In genomic region chr1:213512316-213512715, GRCh38 we compare ENCODE assay signal across 35 cellular contexts.
"Had no signal": no experiment of that assay in that cellular context is flagged by ENCODE, and none has a peak within 500 bp of the region (broad histone marks: within the 10 kb centered on the region; RNA-seq: fewer than 3 reads in every experiment).

No MANE protein-coding gene starts in this region.

- H3K4me3 ChIP-seq: adrenal gland, ascending aorta, breast epithelium, cardiac muscle cell, coronary artery, dorsolateral prefrontal cortex had no signal

- H3K4me1 ChIP-seq: adrenal gland, ascending aorta, breast epithelium had no signal

- H3K9me3 ChIP-seq: adrenal gland, ascending aorta, breast epithelium had no signal

- H3K36me3 Mint-ChIP-seq: activated CD4-positive, alpha-beta memory T cell treated with anti-CD3 and anti-CD28 coated beads for 36 hours; activated CD8-positive, alpha-beta memory T cell treated with anti-CD3 and anti-CD28 coated beads, Interleukin-2, amount 10 ng/mL, durations not matched to agents 7 days and 5 days; activated naive CD4-positive, alpha-beta T cell treated with anti-CD3 and anti-CD28 coated beads, Interleukin-2, amount 50 U/mL, for 24 hours; activated naive CD8-positive, alpha-beta T cell treated with anti-CD3 and anti-CD28 coated beads for 36 hours; brain had no signal

- H3K9me3 Mint-ChIP-seq: activated CD4-positive, alpha-beta T cell treated with anti-CD3 and anti-CD28 coated beads, Interleukin-2, amount 10 ng/mL, durations not matched to agents 24 days and 14 days; activated naive CD4-positive, alpha-beta T cell treated with anti-CD3 and anti-CD28 coated beads for 36 hours; activated naive CD4-positive, alpha-beta T cell treated with anti-CD3 and anti-CD28 coated beads, Interleukin-2, amount 50 U/mL, for 24 hours; activated naive CD8-positive, alpha-beta T cell treated with anti-CD3 and anti-CD28 coated beads, Interleukin-2, amount 50 U/mL, for 24 hours; activated T-helper 1 cell treated with anti-CD3 and anti-CD28 coated beads, Interleukin-12 subunit alpha, Interleukin-12 subunit beta, Interleukin-2, Interleukin-4 antibody, amounts not matched to agents 30 ng/mL and 10 ng/mL and 1 ng/mL, durations not matched to agents 14 hours and 24 hours and 36 hours; activated T-helper 2 cell treated with anti-CD3 and anti-CD28 coated beads, Interferon-gamma antibody, Interleukin-2, Interleukin-4, amounts not matched to agents 10 μg/mL and 5 μg/mL and 100 μg/mL, durations not matched to agents 14 hours and 24 hours and 36 hours; T-helper 2 cell treated with Interferon-gamma antibody and Interleukin-4, amounts not matched to agents 5 μg/mL and 100 μg/mL, for 36 hours had no signal

- H3K36me3 ChIP-seq: adrenal gland, ascending aorta, breast epithelium, cardiac muscle cell had no signal

- ATAC-seq: activated CD4-positive, alpha-beta T cell treated with anti-CD3 and anti-CD28 coated beads for 36 hours; activated CD8-positive, alpha-beta memory T cell treated with anti-CD3 and anti-CD28 coated beads, Interleukin-2, amount 10 ng/mL, durations not matched to agents 7 days and 5 days; activated CD8-positive, alpha-beta T cell treated with anti-CD3 and anti-CD28 coated beads, Interleukin-2, amount 10 ng/mL, durations not matched to agents 7 days and 5 days; activated naive CD8-positive, alpha-beta T cell treated with anti-CD3 and anti-CD28 coated beads, Interleukin-2, amount 50 U/mL, for 24 hours; effector memory CD8-positive, alpha-beta T cell; T-helper 17 cell had no signal

- H3K27ac ChIP-seq: adrenal gland, ascending aorta, breast epithelium, cardiac muscle cell, coronary artery, dorsolateral prefrontal cortex, epithelial cell of prostate had no signal

- DNase-seq: activated CD4-positive, alpha-beta memory T cell treated with anti-CD3 and anti-CD28 coated beads for 36 hours; activated CD4-positive, alpha-beta T cell treated with anti-CD3 and anti-CD28 coated beads for 36 hours; activated CD4-positive, alpha-beta T cell treated with anti-CD3 and anti-CD28 coated beads, Interleukin-2, amount 10 ng/mL, durations not matched to agents 24 days and 14 days; activated CD4-positive, CD25-positive, alpha-beta regulatory T cell; activated CD4-positive, CD25-positive, alpha-beta regulatory T cell treated with anti-CD3 and anti-CD28 coated beads, Interleukin-2, amount 50 U/mL, for 72 hours; activated CD8-positive, alpha-beta memory T cell treated with anti-CD3 and anti-CD28 coated beads, Interleukin-2, amount 10 ng/mL, durations not matched to agents 7 days and 5 days; activated CD8-positive, alpha-beta memory T cell treated with anti-CD3 and anti-CD28 coated beads, Interleukin-2, amount 50 U/mL, for 4 hours; activated CD8-positive, alpha-beta T cell treated with anti-CD3 and anti-CD28 coated beads, Interleukin-2, amount 10 ng/mL, durations not matched to agents 7 days and 5 days; activated effector memory CD4-positive, alpha-beta T cell treated with anti-CD3 and anti-CD28 coated beads, Interleukin-2, amount 50 U/mL, for 16 hours; activated naive CD4-positive, alpha-beta T cell treated with anti-CD3 and anti-CD28 coated beads for 36 hours; activated naive CD8-positive, alpha-beta T cell treated with anti-CD3 and anti-CD28 coated beads for 36 hours; activated naive CD8-positive, alpha-beta T cell treated with anti-CD3 and anti-CD28 coated beads, Interleukin-2, amount 50 U/mL, for 24 hours; activated T-cell treated with anti-CD3 and anti-CD28 coated beads, Interleukin-2, amount 50 U/mL, for 1 hour; activated T-cell treated with anti-CD3 and anti-CD28 coated beads, Interleukin-2, amount 50 U/mL, for 48 hours; adrenal gland; central memory CD4-positive, alpha-beta T cell; cerebellar nuclear complex; dorsolateral prefrontal cortex; effector memory CD8-positive, alpha-beta T cell; foreskin fibroblast; head of caudate nucleus; T-helper 1 cell; T-helper 17 cell; T1000 had no signal

- H3K4me1 Mint-ChIP-seq: activated CD4-positive, alpha-beta T cell treated with anti-CD3 and anti-CD28 coated beads for 36 hours; activated CD4-positive, alpha-beta T cell treated with anti-CD3 and anti-CD28 coated beads, Interleukin-2, amount 10 ng/mL, durations not matched to agents 24 days and 14 days; activated CD8-positive, alpha-beta memory T cell treated with anti-CD3 and anti-CD28 coated beads, Interleukin-2, amount 10 ng/mL, durations not matched to agents 7 days and 5 days; activated naive CD4-positive, alpha-beta T cell treated with anti-CD3 and anti-CD28 coated beads, Interleukin-2, amount 50 U/mL, for 24 hours; activated naive CD8-positive, alpha-beta T cell treated with anti-CD3 and anti-CD28 coated beads for 36 hours; activated naive CD8-positive, alpha-beta T cell treated with anti-CD3 and anti-CD28 coated beads, Interleukin-2, amount 50 U/mL, for 24 hours; brain; T-helper 17 cell had no signal

- H3K27ac Mint-ChIP-seq: activated CD4-positive, alpha-beta memory T cell treated with anti-CD3 and anti-CD28 coated beads for 36 hours; activated CD4-positive, alpha-beta T cell treated with anti-CD3 and anti-CD28 coated beads for 36 hours; activated CD4-positive, alpha-beta T cell treated with anti-CD3 and anti-CD28 coated beads, Interleukin-2, amount 10 ng/mL, durations not matched to agents 24 days and 14 days; activated CD8-positive, alpha-beta memory T cell treated with anti-CD3 and anti-CD28 coated beads, Interleukin-2, amount 10 ng/mL, durations not matched to agents 7 days and 5 days; activated CD8-positive, alpha-beta T cell treated with anti-CD3 and anti-CD28 coated beads, Interleukin-2, amount 10 ng/mL, durations not matched to agents 7 days and 5 days; activated naive CD4-positive, alpha-beta T cell treated with anti-CD3 and anti-CD28 coated beads for 36 hours; activated naive CD4-positive, alpha-beta T cell treated with anti-CD3 and anti-CD28 coated beads, Interleukin-2, amount 50 U/mL, for 24 hours; activated naive CD8-positive, alpha-beta T cell treated with anti-CD3 and anti-CD28 coated beads for 36 hours; activated naive CD8-positive, alpha-beta T cell treated with anti-CD3 and anti-CD28 coated beads, Interleukin-2, amount 50 U/mL, for 24 hours; activated T-helper 1 cell treated with anti-CD3 and anti-CD28 coated beads, Interleukin-12 subunit alpha, Interleukin-12 subunit beta, Interleukin-2, Interleukin-4 antibody, amounts not matched to agents 30 ng/mL and 10 ng/mL and 1 ng/mL, durations not matched to agents 14 hours and 24 hours and 36 hours; activated T-helper 2 cell treated with anti-CD3 and anti-CD28 coated beads, Interferon-gamma antibody, Interleukin-2, Interleukin-4, amounts not matched to agents 10 μg/mL and 5 μg/mL and 100 μg/mL, durations not matched to agents 14 hours and 24 hours and 36 hours; brain; dendritic cell treated with granulocyte-macrophage colony-stimulating factor and Interleukin-4, amounts not matched to agents 40 ng/mL and 50 ng/mL, for 4 days; effector memory CD8-positive, alpha-beta T cell; T-helper 17 cell; T-helper 2 cell treated with Interferon-gamma antibody and Interleukin-4, amounts not matched to agents 5 μg/mL and 100 μg/mL, for 36 hours had no signal

- H3K27me3 Mint-ChIP-seq: activated CD4-positive, alpha-beta memory T cell treated with anti-CD3 and anti-CD28 coated beads for 36 hours; activated CD4-positive, alpha-beta T cell treated with anti-CD3 and anti-CD28 coated beads for 36 hours; activated CD8-positive, alpha-beta memory T cell treated with anti-CD3 and anti-CD28 coated beads, Interleukin-2, amount 10 ng/mL, durations not matched to agents 7 days and 5 days; dendritic cell treated with granulocyte-macrophage colony-stimulating factor and Interleukin-4, amounts not matched to agents 40 ng/mL and 50 ng/mL, for 4 days had no signal

- H3K4me3 Mint-ChIP-seq: activated CD4-positive, alpha-beta memory T cell treated with anti-CD3 and anti-CD28 coated beads for 36 hours; activated CD4-positive, alpha-beta T cell treated with anti-CD3 and anti-CD28 coated beads for 36 hours; activated CD4-positive, alpha-beta T cell treated with anti-CD3 and anti-CD28 coated beads, Interleukin-2, amount 10 ng/mL, durations not matched to agents 24 days and 14 days; activated CD8-positive, alpha-beta memory T cell treated with anti-CD3 and anti-CD28 coated beads, Interleukin-2, amount 10 ng/mL, durations not matched to agents 7 days and 5 days; activated CD8-positive, alpha-beta T cell treated with anti-CD3 and anti-CD28 coated beads, Interleukin-2, amount 10 ng/mL, durations not matched to agents 7 days and 5 days; activated naive CD4-positive, alpha-beta T cell treated with anti-CD3 and anti-CD28 coated beads for 36 hours; activated naive CD4-positive, alpha-beta T cell treated with anti-CD3 and anti-CD28 coated beads, Interleukin-2, amount 50 U/mL, for 24 hours; activated naive CD8-positive, alpha-beta T cell treated with anti-CD3 and anti-CD28 coated beads for 36 hours; activated naive CD8-positive, alpha-beta T cell treated with anti-CD3 and anti-CD28 coated beads, Interleukin-2, amount 50 U/mL, for 24 hours; activated T-helper 1 cell treated with anti-CD3 and anti-CD28 coated beads, Interleukin-12 subunit alpha, Interleukin-12 subunit beta, Interleukin-2, Interleukin-4 antibody, amounts not matched to agents 30 ng/mL and 10 ng/mL and 1 ng/mL, durations not matched to agents 14 hours and 24 hours and 36 hours; brain; dendritic cell treated with granulocyte-macrophage colony-stimulating factor and Interleukin-4, amounts not matched to agents 40 ng/mL and 50 ng/mL, for 4 days; effector memory CD8-positive, alpha-beta T cell; T-helper 17 cell; T-helper 2 cell treated with Interferon-gamma antibody and Interleukin-4, amounts not matched to agents 5 μg/mL and 100 μg/mL, for 36 hours had no signal

- H3K27me3 ChIP-seq: adrenal gland, ascending aorta, breast epithelium had no signal
